ENCODE assay signal across 10 cellular contexts in the genomic region with DNA sequence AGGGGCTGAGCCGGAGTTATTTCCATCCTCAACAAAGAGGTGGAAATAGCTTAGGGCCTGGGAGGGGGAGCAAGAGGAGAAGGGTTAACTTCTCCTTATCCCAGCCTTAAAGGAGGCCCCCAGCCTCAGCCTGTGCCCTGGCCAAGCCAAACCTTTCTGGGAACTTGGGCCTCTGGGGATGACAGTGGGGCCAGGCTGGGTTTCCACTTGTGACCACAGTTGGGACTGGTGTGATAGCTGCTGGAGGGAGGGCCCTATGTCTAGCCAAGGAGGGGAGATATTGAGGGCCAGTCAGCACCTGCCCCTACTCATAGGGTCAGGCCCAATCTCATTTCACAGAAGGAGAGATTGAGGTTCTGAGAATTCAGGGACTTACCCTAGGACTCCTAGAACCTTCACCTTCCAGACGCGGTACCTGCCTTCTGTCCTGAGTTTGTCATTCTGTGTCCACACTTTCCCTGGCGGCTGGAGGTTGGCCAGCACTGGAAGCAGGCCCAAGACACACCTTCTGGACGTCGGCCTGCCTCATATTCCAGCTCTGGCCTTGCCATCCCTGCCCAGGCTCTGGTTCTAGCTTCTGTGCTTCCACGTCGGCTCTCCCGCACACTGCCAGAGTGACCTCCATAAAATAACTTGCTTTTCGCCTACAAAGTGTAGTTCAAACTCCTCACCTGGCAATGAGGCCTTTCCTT. TPM values are rescaled to one million over a fixed set of nuclear protein-coding genes. Genes with fewer than 3 reads are reported as not detected.
DNase-seq lines count a peak whose midpoint lies in the region; ATAC-seq and TF ChIP-seq lines count a peak whose summit lies in the region.
"Had no signal": no experiment of that assay in that cellular context is flagged by ENCODE, and none has a peak within 500 bp of the region (broad histone marks: within the 10 kb centered on the region; RNA-seq: fewer than 3 reads in every experiment).

No MANE protein-coding gene starts in this region.

- H3K27me3 Mint-ChIP-seq in CD8-positive, alpha-beta T cell (ENCODE audit: low read depth) = no peaks in the 10 kb centered on the region
- H3K27me3 Mint-ChIP-seq in brain = peaks cover 3% of the 10 kb centered on the region

- no peak overlapping the region for H3K4me2 ChIP-seq in osteoblast (ENCODE audit: insufficient read depth, low read length)

- H3K36me3 Mint-ChIP-seq in CD8-positive, alpha-beta T cell = peaks cover 5% of the 10 kb centered on the region
- no peaks in the 10 kb centered on the region for H3K36me3 Mint-ChIP-seq in brain

- H3K27me3 ChIP-seq in CD8-positive, alpha-beta T cell (ENCODE audit: insufficient read depth, low read length) = no peaks in the 10 kb centered on the region
- H3K27me3 ChIP-seq in osteoblast (ENCODE audit: insufficient read depth, low read length) = no peaks in the 10 kb centered on the region
- H3K27me3 ChIP-seq: MG63 had no signal

- no peak for TF ChIP-seq CTCF in CD8-positive, alpha-beta T cell (IDR thresholded peaks at IDR 0.05)
- TF ChIP-seq CTCF in GM12875 (IDR thresholded peaks at IDR 0.05; ENCODE audit: borderline replicate concordance, insufficient read depth, low read depth, low read length) (no peak), brain (conservative IDR thresholded peaks at IDR 0.05) (no peak), osteoblast (IDR thresholded peaks at IDR 0.05; ENCODE audit: extremely low read depth, low read depth, low read length) (no peak)

- H3K4me3 ChIP-seq in CD8-positive, alpha-beta T cell (ENCODE audit: low read depth, low read length) = no peak overlapping the region
- H3K4me3 ChIP-seq in GM12875 (ENCODE audit: low read depth, low read length) = peak overlapping the region; percentile 33
- no peak overlapping the region for H3K4me3 ChIP-seq in osteoblast (ENCODE audit: insufficient read depth, low read length)
- H3K4me3 ChIP-seq: MG63 had no signal

- no peaks in the 10 kb centered on the region for H3K9me3 Mint-ChIP-seq in CD8-positive, alpha-beta T cell
- no peaks in the 10 kb centered on the region for H3K9me3 Mint-ChIP-seq in brain

- H3K4me1 Mint-ChIP-seq in CD8-positive, alpha-beta T cell (ENCODE audit: low read depth) = peaks cover 60% of the 10 kb centered on the region
- H3K4me1 Mint-ChIP-seq in brain = peaks cover 71% of the 10 kb centered on the region

- POLR2A ChIA-PET in CD8-positive, alpha-beta T cell (lab: Charles Lee) = interaction anchor here (1.4 kb wide), 1 partner anchor 13 kb away, joined by 4 read pairs; no protein-coding TSS in a partner anchor
- POLR2A ChIA-PET in HEK293T (lab: Yijun Ruan, JAX) = interaction anchor here (1.3 kb wide), 1 partner anchor 9 kb away, joined by 4 read pairs; no protein-coding TSS in a partner anchor

- peak overlapping the region; percentile 26 for H3K4me3 Mint-ChIP-seq in CD8-positive, alpha-beta T cell
- peak overlapping the region in 4 of 5 experiments; percentile 5 to 63 (median 56) for H3K4me3 Mint-ChIP-seq in brain

- H3K9me3 ChIP-seq in CD8-positive, alpha-beta T cell (ENCODE audit: low read length) = no peaks in the 10 kb centered on the region
- no peaks in the 10 kb centered on the region for H3K9me3 ChIP-seq in osteoblast (ENCODE audit: low read depth, low read length)
- H3K9me3 ChIP-seq: MG63 had no signal

- no peaks in the 10 kb centered on the region for H3K36me3 ChIP-seq in CD8-positive, alpha-beta T cell (ENCODE audit: insufficient read depth, low read length)
- no peaks in the 10 kb centered on the region for H3K36me3 ChIP-seq in osteoblast (ENCODE audit: insufficient read depth, low read length)
- H3K36me3 ChIP-seq: MG63 had no signal

- CTCF ChIA-PET in CD8-positive, alpha-beta T cell (lab: Charles Lee) = interaction anchor here (1.1 to 3.7 kb wide), 3 partner anchors 14 to 72 kb away, joined by 4 to 24 read pairs (median 8); a partner anchor contains a TSS
- CTCF ChIA-PET in HEK293T (lab: Yijun Ruan, JAX) = interaction anchor here (0.5 kb wide), 1 partner anchor 76 kb away, joined by 3 read pairs; no protein-coding TSS in a partner anchor

- peaks cover 47% of the 10 kb centered on the region for H4K20me1 ChIP-seq in osteoblast (ENCODE audit: insufficient read depth, low read length)

- peaks cover 38% of the 10 kb centered on the region for H3K4me1 ChIP-seq in CD8-positive, alpha-beta T cell (ENCODE audit: insufficient read depth, low read length)
- H3K4me1 ChIP-seq in osteoblast (ENCODE audit: insufficient read depth, low read length) = peaks cover 23% of the 10 kb centered on the region

- ATAC-seq in CD8-positive, alpha-beta T cell = no peak
- no peak for ATAC-seq in HG03196 (IDR thresholded peaks at IDR 0.05; ENCODE audit: unreplicated experiment)
- ATAC-seq: Panc1 had no signal

- H3K27ac ChIP-seq in CD8-positive, alpha-beta T cell (ENCODE audit: low read depth, low read length) = no peak overlapping the region
- H3K27ac ChIP-seq in osteoblast (ENCODE audit: low read depth, low read length) = peak overlapping the region; percentile 23

- peak overlapping the region; percentile 27 for H3K27ac Mint-ChIP-seq in CD8-positive, alpha-beta T cell
- peak overlapping the region in 4 of 5 experiments; percentile 28 to 42 (median 36) for H3K27ac Mint-ChIP-seq in brain

- no peak overlapping the region for H2AFZ ChIP-seq in osteoblast (ENCODE audit: low read length)

- intact Hi-C loops in CD8-positive, alpha-beta T cell (cut with DNase I, micrococcal nuclease) = loop anchor here (5.0 to 10.0 kb wide), 4 partner anchors 72 to 793 kb away; a partner anchor contains a TSS

- DNase-seq in CD8-positive, alpha-beta T cell = no peak
- no peak for DNase-seq in osteoblast (ENCODE audit: insufficient read length, low spot score, missing footprints)
- DNase-seq in activated CD4-positive, CD25-positive, alpha-beta regulatory T cell (lab: John Stamatoyannopoulos, UW) = no peak
- DNase-seq in HEK293T (ENCODE audit: extremely low spot score) = no peak
- DNase-seq: MG63, T1000 had no signal

- H3K79me2 ChIP-seq in osteoblast (ENCODE audit: insufficient read depth, low read length) = peaks cover 80% of the 10 kb centered on the region

TF ChIP-seq in HEK293T, 16 proteins besides CTCF, POLR2A, EP300 and RAD21:
- TF ChIP-seq ELF4 (IDR thresholded peaks at IDR 0.05) (no peak), L3MBTL2 (conservative IDR thresholded peaks at IDR 0.05) (no peak), BHLHE40 (IDR thresholded peaks at IDR 0.05; ENCODE audit: borderline replicate concordance) (no peak), FOXA1 (IDR thresholded peaks at IDR 0.05) (no peak), ARNT (IDR thresholded peaks at IDR 0.05) (no peak), CTBP1 (IDR thresholded peaks at IDR 0.05; ENCODE audit: borderline replicate concordance) (no peak), TARDBP (IDR thresholded peaks at IDR 0.05) (no peak)
- TF ChIP-seq, protein P1, sequence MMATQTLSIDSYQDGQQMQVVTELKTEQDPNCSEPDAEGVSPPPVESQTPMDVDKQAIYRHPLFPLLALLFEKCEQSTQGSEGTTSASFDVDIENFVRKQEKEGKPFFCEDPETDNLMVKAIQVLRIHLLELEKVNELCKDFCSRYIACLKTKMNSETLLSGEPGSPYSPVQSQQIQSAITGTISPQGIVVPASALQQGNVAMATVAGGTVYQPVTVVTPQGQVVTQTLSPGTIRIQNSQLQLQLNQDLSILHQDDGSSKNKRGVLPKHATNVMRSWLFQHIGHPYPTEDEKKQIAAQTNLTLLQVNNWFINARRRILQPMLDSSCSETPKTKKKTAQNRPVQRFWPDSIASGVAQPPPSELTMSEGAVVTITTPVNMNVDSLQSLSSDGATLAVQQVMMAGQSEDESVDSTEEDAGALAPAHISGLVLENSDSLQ (IDR thresholded peaks at IDR 0.05) = no peak

RNA-seq across cellular contexts. Expression of a gene that starts 3.1 kb away (rescaled TPM):
- 100 to 1,000 TPM; 144 to 158 TPM for total RNA-seq in CD8-positive, alpha-beta T cell
- polyA plus RNA-seq in brain (ENCODE audit: insufficient read depth, low read depth, low replicate concordance) = 8.3 TPM
- 2.9 and 4.0 TPM in 2 replicates for total RNA-seq in osteoblast

Comparison
In these comparisons a context has a peak if more than half of its experiments do, and no peak if none do; other contexts are left out.
1. RNA of a gene that starts 3.1 kb away (total RNA-seq): 144 to 158 TPM in CD8-positive, alpha-beta T cell; 2.9 to 4.0 TPM in osteoblast; every median in the first group is over 10 times any median in the second.